8 cellular contexts compared by ENCODE assay signal in genomic region chr2:190534310-190535118, GRCh38. TPM values are rescaled to one million over a fixed set of nuclear protein-coding genes. Genes with fewer than 3 reads are reported as not detected.
DNase-seq lines count a peak whose midpoint lies in the region; ATAC-seq and TF ChIP-seq lines count a peak whose summit lies in the region.

TSS of gene NEMP2 (minus strand) at chr2:190534722. CDS start at chr2:190534655, 67 bp downstream.

- peaks cover 21% of the 10 kb centered on the region for H3K4me1 Mint-ChIP-seq in dendritic cell treated with granulocyte-macrophage colony-stimulating factor and Interleukin-4, amounts not matched to agents 40 ng/mL and 50 ng/mL, for 4 days (ENCODE audit: low read depth)

- peaks cover 1 to 20% (median 10%) of the 10 kb centered on the region in 4 donors for H3K4me1 ChIP-seq in liver (ENCODE audit: control insufficient read depth in 4 of 4, insufficient read depth in 4 of 4, low read length in 3 of 4)

- H3K4me3 Mint-ChIP-seq in dendritic cell treated with granulocyte-macrophage colony-stimulating factor and Interleukin-4, amounts not matched to agents 40 ng/mL and 50 ng/mL, for 4 days = peak within 1 kb of the TSS; percentile 83

- H3K4me3 ChIP-seq in AG10803 (ENCODE audit: low read length) (peak within 1 kb of the TSS; percentile 68), liver (ENCODE audit: low read depth in 1 of 3, low read length in 3 of 3) (peak within 1 kb of the TSS; percentile 71 to 84 (median 81))

- under 1% methylated on average over 92 of the region's 92 CpGs for WGBS in liver

- ATAC-seq in GM18873 (IDR thresholded peaks at IDR 0.05; ENCODE audit: low FRiP score, unreplicated experiment) (peak; percentile 69), HG03135 (IDR thresholded peaks at IDR 0.05; ENCODE audit: unreplicated experiment) (peak; percentile 67)

- DNase-seq in AG10803 (ENCODE audit: low read depth) (peak; percentile 43), NCI-H460 (ENCODE audit: extremely low read depth, low read depth) (peak; percentile 61)
- peak; percentile 76 for DNase-seq in activated CD4-positive, alpha-beta T cell treated with anti-CD3 and anti-CD28 coated beads, Interleukin-2, amount 50 U/mL, for 1 hour
- DNase-seq in stimulated activated CD4-positive, alpha-beta T cell treated with anti-CD3 and anti-CD28 coated beads, Interleukin-4, amount 100 ng/mL, for 48 hours (ENCODE audit: low read depth in 2 of 2) = peak; percentile 67 to 78

- peaks cover 26% of the 10 kb centered on the region for H3K9me3 Mint-ChIP-seq in dendritic cell treated with granulocyte-macrophage colony-stimulating factor and Interleukin-4, amounts not matched to agents 40 ng/mL and 50 ng/mL, for 4 days

- intact Hi-C loops in dendritic cell treated with granulocyte-macrophage colony-stimulating factor and Interleukin-4, amounts not matched to agents 40 ng/mL and 50 ng/mL, for 4 days (cut with micrococcal nuclease) = loop anchor here (5.0 to 10.0 kb wide), 2 partner anchors 113 to 130 kb away; partner anchors contain the start of genes MFSD6 and NAB1

- TF ChIP-seq RAD21 in liver (IDR thresholded peaks at IDR 0.05) = peak in 1 of 2 donors; percentile 0

- peak within 1 kb of the TSS; percentile 77 to 97 for H3K9ac ChIP-seq in liver (ENCODE audit: low read depth in 1 of 2, low read length in 2 of 2)

- H3K27ac ChIP-seq in liver (ENCODE audit: low read depth in 1 of 2, low read length in 2 of 2) = peak within 1 kb of the TSS; percentile 91 to 93

- no peak for TF ChIP-seq CTCF in AG10803 (conservative IDR thresholded peaks at IDR 0.05; ENCODE audit: low read length)
- no peak for TF ChIP-seq CTCF in liver (IDR thresholded peaks at IDR 0.05; ENCODE audit: low read depth, low read length, missing input control)

- H3K27me3 Mint-ChIP-seq in dendritic cell treated with granulocyte-macrophage colony-stimulating factor and Interleukin-4, amounts not matched to agents 40 ng/mL and 50 ng/mL, for 4 days = no peaks in the 10 kb centered on the region

- H3K36me3 ChIP-seq in liver (ENCODE audit: control insufficient read depth in 4 of 4, insufficient read depth in 3 of 4, low read depth in 1 of 4, low read length in 3 of 4) = no peaks in the 10 kb centered on the region

- peak within 1 kb of the TSS; percentile 91 for H3K27ac Mint-ChIP-seq in dendritic cell treated with granulocyte-macrophage colony-stimulating factor and Interleukin-4, amounts not matched to agents 40 ng/mL and 50 ng/mL, for 4 days

- no peaks in the 10 kb centered on the region for H3K27me3 ChIP-seq in liver (ENCODE audit: control insufficient read depth in 4 of 4, insufficient read depth in 4 of 4, low read length in 3 of 4)

- H3K36me3 Mint-ChIP-seq in dendritic cell treated with granulocyte-macrophage colony-stimulating factor and Interleukin-4, amounts not matched to agents 40 ng/mL and 50 ng/mL, for 4 days (ENCODE audit: low read depth) = no peaks in the 10 kb centered on the region

- H3K9me3 ChIP-seq in liver (ENCODE audit: control insufficient read depth in 4 of 4, low read length in 3 of 4) = no peaks in the 10 kb centered on the region

TF ChIP-seq in liver, 16 proteins besides CTCF, POLR2A, EP300 and RAD21:
- peak in 1 of 2 donors; percentile 40 for TF ChIP-seq HNF4A (conservative IDR thresholded peaks at IDR 0.05)
- TF ChIP-seq YY1 (IDR thresholded peaks at IDR 0.05) = peak; percentile 63
- peak; percentile 19 for TF ChIP-seq NR2F2 (IDR thresholded peaks at IDR 0.05)
- TF ChIP-seq MAX (IDR thresholded peaks at IDR 0.05) = no peak

RNA-seq across cellular contexts. Expression of gene NEMP2, which starts in this region (rescaled TPM):
- total RNA-seq in NCI-H460 (2014; rRNA removed; shearing (Covaris generic)) = 12.9 and 13.0 TPM in 2 replicates
- polyA plus RNA-seq in NCI-H460 (2014; cell fraction: nucleus; rRNA removed) = 6.4 and 12.8 TPM in 2 replicates
- 1 to 10 TPM; 4.6 to 6.1 TPM for total RNA-seq in liver
- polyA plus RNA-seq in liver = under 1 TPM; 0.67 to 0.93 TPM

Comparison
In these comparisons a context has a peak if more than half of its experiments do, and no peak if none do; other contexts are left out.
1. Peak in every context shown above with its lines: DNase-seq, ATAC-seq, H3K4me3 ChIP-seq and H3K27ac ChIP-seq.